1 cellular context compared by ENCODE assay signal in the genomic region with DNA sequence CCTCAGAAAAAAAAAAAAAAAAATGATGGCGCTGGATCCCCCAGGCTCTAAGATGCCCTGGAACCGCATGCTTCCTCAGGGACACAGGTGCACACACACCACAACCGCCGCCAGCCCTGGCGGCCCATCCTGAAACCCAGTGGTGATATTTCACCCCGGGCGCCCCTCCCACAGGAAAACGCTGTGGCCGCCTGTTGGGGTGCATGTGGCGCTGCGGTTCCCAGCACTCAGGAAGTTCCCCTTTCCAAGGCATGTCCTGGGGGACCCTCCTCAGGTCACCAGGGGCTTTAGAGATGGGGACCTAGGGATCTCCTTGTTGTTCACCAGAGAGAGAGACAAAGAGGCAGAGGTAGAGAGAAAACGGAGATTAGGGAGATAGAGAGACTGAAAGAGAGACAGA.
TF ChIP-seq lines count a peak whose summit lies in the region.

No MANE protein-coding gene starts in this region.

TF ChIP-seq in A549, 52 proteins besides CTCF, POLR2A, EP300 and RAD21 (continued from another document):
- no peak for TF ChIP-seq E2F6 (IDR thresholded peaks at IDR 0.05; ENCODE audit: borderline replicate concordance, low read depth)
- no peak for TF ChIP-seq RARB (CRISPR knock-in tag; IDR thresholded peaks at IDR 0.05)
- no peak for TF ChIP-seq RNF2 (IDR thresholded peaks at IDR 0.05; ENCODE audit: borderline replicate concordance, low read depth)
- no peak for TF ChIP-seq NFE2L2 (conservative IDR thresholded peaks at IDR 0.05; ENCODE audit: low read length)
- TF ChIP-seq CBX2 (IDR thresholded peaks at IDR 0.05; ENCODE audit: borderline replicate concordance, low read depth) = no peak
- no peak for TF ChIP-seq PHF8 (IDR thresholded peaks at IDR 0.05; ENCODE audit: borderline replicate concordance, low read depth)
- TF ChIP-seq, protein P1, sequence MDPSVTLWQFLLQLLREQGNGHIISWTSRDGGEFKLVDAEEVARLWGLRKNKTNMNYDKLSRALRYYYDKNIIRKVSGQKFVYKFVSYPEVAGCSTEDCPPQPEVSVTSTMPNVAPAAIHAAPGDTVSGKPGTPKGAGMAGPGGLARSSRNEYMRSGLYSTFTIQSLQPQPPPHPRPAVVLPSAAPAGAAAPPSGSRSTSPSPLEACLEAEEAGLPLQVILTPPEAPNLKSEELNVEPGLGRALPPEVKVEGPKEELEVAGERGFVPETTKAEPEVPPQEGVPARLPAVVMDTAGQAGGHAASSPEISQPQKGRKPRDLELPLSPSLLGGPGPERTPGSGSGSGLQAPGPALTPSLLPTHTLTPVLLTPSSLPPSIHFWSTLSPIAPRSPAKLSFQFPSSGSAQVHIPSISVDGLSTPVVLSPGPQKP (IDR thresholded peaks at IDR 0.05; ENCODE audit: low read depth, low read length) = no peak
